1 cellular context compared by ENCODE assay signal in genomic region chr19:49677232-49677881, GRCh38.
TF ChIP-seq lines count a peak whose summit lies in the region.

TSS of gene PRMT1 (plus strand) at chr19:49677271. CDS start at chr19:49677281, 10 bp downstream.

TF ChIP-seq in K562, 482 proteins besides CTCF, POLR2A, EP300 and RAD21 (continued from another document and continues in another):
- no peak for TF ChIP-seq ZHX1 (conservative IDR thresholded peaks at IDR 0.05; ENCODE audit: low read length)
- no peak for TF ChIP-seq NFATC3 (IDR thresholded peaks at IDR 0.05)
- TF ChIP-seq BCLAF1 (IDR thresholded peaks at IDR 0.05; ENCODE audit: borderline replicate concordance in 1 of 2, control insufficient read depth in 1 of 2, low read depth in 2 of 2, low read length in 1 of 2): no peak
- TF ChIP-seq CBFA2T2 (conservative IDR thresholded peaks at IDR 0.05): no peak
- no peak for TF ChIP-seq HOXB6 (CRISPR knock-in tag; IDR thresholded peaks at IDR 0.05; ENCODE audit: borderline replicate concordance)
- no peak for TF ChIP-seq TCF15 (CRISPR knock-in tag; IDR thresholded peaks at IDR 0.05)
- 0 out of 2 replicates have a peak, but pooled peaks have one; percentile 50 for TF ChIP-seq FOXO4 (CRISPR knock-in tag; IDR thresholded peaks at IDR 0.05)
- 0 out of 2 replicates have a peak, but pooled peaks have one; percentile 10 for TF ChIP-seq ZBTB33 (CRISPR knock-in tag; IDR thresholded peaks at IDR 0.05)
- no peak for TF ChIP-seq MEF2A (IDR thresholded peaks at IDR 0.05; ENCODE audit: control insufficient read depth, low read depth, low read length)
- TF ChIP-seq ELF2 (CRISPR knock-in tag; IDR thresholded peaks at IDR 0.05): peak; percentile 73; the same call in 1 of the 2 replicates
- TF ChIP-seq DEAF1 (CRISPR knock-in tag; IDR thresholded peaks at IDR 0.05): 0 out of 2 replicates have a peak, but pooled peaks have one; percentile 17
- no peak for TF ChIP-seq ETV6 (IDR thresholded peaks at IDR 0.05; ENCODE audit: borderline replicate concordance in 1 of 2, low read depth in 2 of 2, low read length in 1 of 2)
- TF ChIP-seq ETV6 (CRISPR knock-in tag; IDR thresholded peaks at IDR 0.05; ENCODE audit: borderline replicate concordance): no peak
- 0 out of 2 replicates have a peak, but pooled peaks have one; percentile 3 for TF ChIP-seq CEBPB (tag; IDR thresholded peaks at IDR 0.05)
- 0 out of 2 replicates have a peak, but pooled peaks have one; percentile 23 for TF ChIP-seq KLF1 (tag; IDR thresholded peaks at IDR 0.05)
- TF ChIP-seq FOSL1 (tag; conservative IDR thresholded peaks at IDR 0.05): no peak
- no peak for TF ChIP-seq TSC22D4 (tag; IDR thresholded peaks at IDR 0.05)
- TF ChIP-seq L3MBTL2 (IDR thresholded peaks at IDR 0.05): peak; percentile 67; the same call in 1 of the 2 replicates
- TF ChIP-seq SRF (CRISPR knock-in tag; IDR thresholded peaks at IDR 0.05): 0 out of 4 replicates have a peak, but pooled peaks of 1 of the 2 experiments have one; percentile 3
- peak; percentile 51 for TF ChIP-seq NFIC (IDR thresholded peaks at IDR 0.05)
- peak; percentile 35; the same call in 1 of the 2 replicates for TF ChIP-seq MTA1 (IDR thresholded peaks at IDR 0.05; ENCODE audit: borderline replicate concordance)
- no peak for TF ChIP-seq ZNF644 (tag; IDR thresholded peaks at IDR 0.05; ENCODE audit: low read depth)
- peak; percentile 68 for TF ChIP-seq ZBTB40 (IDR thresholded peaks at IDR 0.05)
- no peak for TF ChIP-seq ZBTB40 (CRISPR knock-in tag; IDR thresholded peaks at IDR 0.05)
